8 cellular contexts compared by ENCODE assay signal in the genomic region with DNA sequence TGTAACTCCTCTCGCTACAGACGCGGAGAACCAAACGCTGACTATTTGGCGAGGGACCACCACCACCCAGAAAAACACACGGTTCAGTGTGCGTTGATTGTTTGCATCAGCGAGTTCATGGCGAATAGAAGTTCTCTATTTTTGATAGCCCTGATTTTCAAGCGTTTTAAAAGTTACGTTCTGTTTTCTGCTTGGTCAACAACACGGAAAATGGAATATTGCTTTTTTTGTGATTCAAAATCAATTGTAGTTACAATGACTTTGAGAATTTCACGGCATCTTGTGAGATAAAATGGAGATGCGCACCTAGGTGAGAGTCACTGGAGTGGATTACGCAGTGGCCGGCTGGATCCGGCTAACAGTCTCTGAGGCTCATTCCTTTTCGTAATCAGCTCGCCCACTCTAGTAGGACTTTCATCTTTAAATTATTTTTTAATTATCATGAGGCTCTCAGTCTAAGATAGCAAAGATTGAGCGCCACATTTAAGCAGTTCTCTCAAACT. TPM values are rescaled to one million over a fixed set of nuclear protein-coding genes. Genes with fewer than 3 reads are reported as not detected.
A peak's percentile ranks its signal among the peaks of the same experiment; 100 is the strongest.
DNase-seq lines count a peak whose midpoint lies in the region; ATAC-seq and TF ChIP-seq lines count a peak whose summit lies in the region.

No MANE protein-coding gene starts in this region.

- H3K36me3 ChIP-seq in SJSA1 (no peaks in the 10 kb centered on the region), esophagus (ENCODE audit: control insufficient read depth in 2 of 2, insufficient read depth in 2 of 2, low read length in 1 of 2) (no peaks in the 10 kb centered on the region)

- no peaks in the 10 kb centered on the region for H3K27me3 Mint-ChIP-seq in activated naive CD4-positive, alpha-beta T cell treated with anti-CD3 and anti-CD28 coated beads, Interleukin-2, amount 50 U/mL, for 24 hours
- peaks cover 19% of the 10 kb centered on the region for H3K27me3 Mint-ChIP-seq in nephron progenitor cell (ENCODE audit: low read depth, poor library complexity)

- DNase-seq in activated naive CD4-positive, alpha-beta T cell treated with anti-CD3 and anti-CD28 coated beads, Interleukin-2, amount 50 U/mL, for 16 hours, result no peak
- no peak for DNase-seq in SJSA1 (ENCODE audit: low read depth in 1 of 2, low spot score in 2 of 2)
- no peak for DNase-seq in nephron progenitor cell
- no peak for DNase-seq in stimulated activated CD4-positive, alpha-beta T cell treated with anti-CD3 and anti-CD28 coated beads, Interleukin-4, amount 100 ng/mL, for 1 hour

- ATAC-seq in HG02938 (IDR thresholded peaks at IDR 0.05; ENCODE audit: unreplicated experiment) (no peak), HG03460 (IDR thresholded peaks at IDR 0.05; ENCODE audit: unreplicated experiment) (no peak)

- H3K4me1 Mint-ChIP-seq in activated naive CD4-positive, alpha-beta T cell treated with anti-CD3 and anti-CD28 coated beads, Interleukin-2, amount 50 U/mL, for 24 hours, result peaks cover 23% of the 10 kb centered on the region
- H3K4me1 Mint-ChIP-seq in nephron progenitor cell, result peaks cover 34% of the 10 kb centered on the region

- TF ChIP-seq CTCF in nephron progenitor cell (IDR thresholded peaks at IDR 0.05), result no peak

- peak overlapping the region; percentile 90 for H3K27ac Mint-ChIP-seq in activated naive CD4-positive, alpha-beta T cell treated with anti-CD3 and anti-CD28 coated beads, Interleukin-2, amount 50 U/mL, for 24 hours
- peak overlapping the region; percentile 92 for H3K27ac Mint-ChIP-seq in nephron progenitor cell

- 4 to 5% methylated on average over 20 of the region's 20 CpGs for WGBS in esophagus, 2 donors

- H3K9me3 Mint-ChIP-seq in activated naive CD4-positive, alpha-beta T cell treated with anti-CD3 and anti-CD28 coated beads, Interleukin-2, amount 50 U/mL, for 24 hours, result no peaks in the 10 kb centered on the region
- no peaks in the 10 kb centered on the region for H3K9me3 Mint-ChIP-seq in nephron progenitor cell

- H3K27me3 ChIP-seq in SJSA1 (replicated peaks) (no peaks in the 10 kb centered on the region), esophagus (ENCODE audit: control insufficient read depth in 1 of 2, insufficient read depth in 2 of 2, low read length in 2 of 2) (no peaks in the 10 kb centered on the region)

- no peaks in the 10 kb centered on the region for H3K9me3 ChIP-seq in SJSA1 (replicated peaks)
- H3K9me3 ChIP-seq in esophagus (ENCODE audit: control insufficient read depth in 2 of 2, insufficient read depth in 1 of 2, low read depth in 1 of 2, low read length in 1 of 2), result no peaks in the 10 kb centered on the region

- H3K4me3 ChIP-seq in SJSA1, result peak overlapping the region; percentile 71
- peak overlapping the region; percentile 82 to 84 for H3K4me3 ChIP-seq in esophagus (ENCODE audit: low read depth in 1 of 2, low read length in 2 of 2)

- no peaks in the 10 kb centered on the region for H3K36me3 Mint-ChIP-seq in activated naive CD4-positive, alpha-beta T cell treated with anti-CD3 and anti-CD28 coated beads, Interleukin-2, amount 50 U/mL, for 24 hours
- no peaks in the 10 kb centered on the region for H3K36me3 Mint-ChIP-seq in nephron progenitor cell (ENCODE audit: low read depth)

- H3K4me1 ChIP-seq in SJSA1 (replicated peaks) (peaks cover 24% of the 10 kb centered on the region), esophagus (ENCODE audit: control insufficient read depth in 2 of 2, insufficient read depth in 2 of 2, low read length in 1 of 2) (peaks cover 0 to 7% of the 10 kb centered on the region in 2 donors)

- H3K4me3 Mint-ChIP-seq in activated naive CD4-positive, alpha-beta T cell treated with anti-CD3 and anti-CD28 coated beads, Interleukin-2, amount 50 U/mL, for 24 hours, result peak overlapping the region; percentile 90
- peak overlapping the region; percentile 94 for H3K4me3 Mint-ChIP-seq in nephron progenitor cell

- H3K27ac ChIP-seq in SJSA1 (peak overlapping the region; percentile 93), esophagus (ENCODE audit: low read depth in 2 of 2, low read length in 1 of 2) (peak overlapping the region; percentile 94 to 97)

RNA-seq across cellular contexts. Expression of a gene that starts 54.8 kb away (rescaled TPM):
- total RNA-seq in SJSA1 (2014; rRNA removed; shearing (Covaris generic)), result not detected in 2 replicates
- not detected for polyA plus RNA-seq in esophagus
